Comparison of ENCODE assay signal across 11 cellular contexts in genomic region chr17:44360826-44361225, GRCh38. TPM values are rescaled to one million over a fixed set of nuclear protein-coding genes. Genes with fewer than 3 reads are reported as not detected.
DNase-seq lines count a peak whose midpoint lies in the region; ATAC-seq, FAIRE-seq and TF ChIP-seq lines count a peak whose summit lies in the region.
"Had no signal": no experiment of that assay in that cellular context is flagged by ENCODE, and none has a peak within 500 bp of the region (broad histone marks: within the 10 kb centered on the region; RNA-seq: fewer than 3 reads in every experiment).

No MANE protein-coding gene starts in this region.

- no peaks in the 10 kb centered on the region for H3K27me3 ChIP-seq in K562 (ENCODE audit: control insufficient read depth in 2 of 2, insufficient read depth in 2 of 2, low read length in 2 of 2)

- CTCF ChIA-PET in K562 (lab: Yijun Ruan, JAX; ENCODE audit: low intra/inter-chr PET ratio), result no interaction called here

- TF ChIP-seq RAD21 in K562 (CRISPR knock-in tag; conservative IDR thresholded peaks at IDR 0.05 in 1 of 2, IDR thresholded peaks at IDR 0.05 in 1 of 2), result no peak

- H3K27me3 Mint-ChIP-seq in HFFc6 (ENCODE audit: insufficient read depth), result peaks cover 12% of the 10 kb centered on the region
- H3K27me3 Mint-ChIP-seq in neural crest cell (ENCODE audit: low read depth), result peaks cover 13% of the 10 kb centered on the region

- no peak overlapping the region for H3K4me2 ChIP-seq in K562 (ENCODE audit: insufficient read depth, low read length)

- BruUV-seq in K562 (replicated peaks; lab: Mats Ljungman, UMichigan), result no TSS peak

- H3K4me1 ChIP-seq in K562 (replicated peaks in 1 of 2; ENCODE audit: control insufficient read depth in 2 of 2, insufficient read depth in 2 of 2, low read length in 2 of 2), result peaks cover 0 to 35% of the 10 kb centered on the region in 2 experiments; a peak in 3 of 5 replicates

- ATAC-seq in K562, result no peak
- no peak for ATAC-seq in stimulated activated effector memory CD8-positive, alpha-beta T cell treated with anti-CD3 and anti-CD28 coated beads, Interleukin-12 subunit alpha, Interleukin-12 subunit beta, amount 100 ng/mL, for 72 hours
- ATAC-seq: mucosa of descending colon had no signal

- H3K4me3 Mint-ChIP-seq in HFFc6 (no peak overlapping the region), neural crest cell (peak overlapping the region; percentile 78)
- no peak overlapping the region for H3K4me3 Mint-ChIP-seq in stimulated activated effector memory CD8-positive, alpha-beta T cell treated with anti-CD3 and anti-CD28 coated beads, Interleukin-12 subunit alpha, Interleukin-12 subunit beta, amount 100 ng/mL, for 72 hours

- H4K20me1 ChIP-seq in K562 (replicated peaks; ENCODE audit: control insufficient read depth, insufficient read depth, low read length), result peaks cover 9% of the 10 kb centered on the region

- in situ Hi-C loops in K562 (cut with MboI), result no loop called here

- H3K27ac Mint-ChIP-seq in HFFc6, result no peak overlapping the region
- H3K27ac Mint-ChIP-seq in neural crest cell (ENCODE audit: unreplicated experiment), result peak overlapping the region; percentile 43
- H3K27ac Mint-ChIP-seq in stimulated activated effector memory CD8-positive, alpha-beta T cell treated with anti-CD3 and anti-CD28 coated beads, Interleukin-12 subunit alpha, Interleukin-12 subunit beta, amount 100 ng/mL, for 72 hours, result no peak overlapping the region

- H3K27ac ChIP-seq in K562 (ENCODE audit: extremely low read depth, low read depth, low read length), result no peak overlapping the region

- no peaks in the 10 kb centered on the region for H3K9me1 ChIP-seq in K562 (ENCODE audit: control insufficient read depth, insufficient read depth, low read length)

- H3K9me3 ChIP-seq in K562 (replicated peaks; ENCODE audit: control insufficient read depth, insufficient read depth, low read depth, low read length), result no peaks in the 10 kb centered on the region
- H3K9me3 ChIP-seq: mucosa of descending colon had no signal

- intact Hi-C loops in K562 (cut with micrococcal nuclease), result no loop called here

- H3K9me3 Mint-ChIP-seq in HFFc6, result no peaks in the 10 kb centered on the region
- H3K9me3 Mint-ChIP-seq in neural crest cell, result no peaks in the 10 kb centered on the region
- no peaks in the 10 kb centered on the region for H3K9me3 Mint-ChIP-seq in stimulated activated effector memory CD8-positive, alpha-beta T cell treated with anti-CD3 and anti-CD28 coated beads, Interleukin-12 subunit alpha, Interleukin-12 subunit beta, amount 100 ng/mL, for 72 hours

- H3K36me3 Mint-ChIP-seq in HFFc6 (ENCODE audit: low read depth) (no peaks in the 10 kb centered on the region), neural crest cell (ENCODE audit: low read depth) (no peaks in the 10 kb centered on the region)
- H3K36me3 Mint-ChIP-seq in stimulated activated effector memory CD8-positive, alpha-beta T cell treated with anti-CD3 and anti-CD28 coated beads, Interleukin-12 subunit alpha, Interleukin-12 subunit beta, amount 100 ng/mL, for 72 hours, result no peaks in the 10 kb centered on the region

- POLR2A ChIA-PET in K562 (lab: Yijun Ruan, JAX), result interaction anchor here (0.6 to 2.4 kb wide), 3 partner anchors 9 to 147 kb away, joined by 3 to 15 read pairs (median 4); no protein-coding TSS in a partner anchor

- H3K9ac ChIP-seq in K562 (ENCODE audit: insufficient read depth in 1 of 2, low read depth in 2 of 2, low read length in 2 of 2), result no peak overlapping the region; a peak in 1 of 4 replicates

- peak; percentile 20 for DNase-seq in HFFc6
- DNase-seq in K562 (ENCODE audit: extremely low read depth in 1 of 4, low spot score in 3 of 4), result peak in 3 of 4 experiments; percentile 38 to 65 (median 58)
- no peak for DNase-seq in neural crest cell (ENCODE audit: low read depth, low spot score)
- DNase-seq in activated CD4-positive, alpha-beta T cell treated with anti-CD3 and anti-CD28 coated beads for 48 hours, result no peak
- no peak for DNase-seq in COLO829 (ENCODE audit: low spot score)
- no peak for DNase-seq in stimulated activated effector memory CD8-positive, alpha-beta T cell treated with anti-CD3 and anti-CD28 coated beads, Interleukin-12 subunit alpha, Interleukin-12 subunit beta, amount 100 ng/mL, for 72 hours (ENCODE audit: low spot score in 2 of 2)
- DNase-seq: foreskin melanocyte; MM.1S; mucosa of descending colon; OCI-M1; stimulated activated CD4-positive, alpha-beta T cell treated with anti-CD3 and anti-CD28 coated beads, Interleukin-4, amount 100 ng/mL, for 24 hours had no signal

- no peak overlapping the region for H2AFZ ChIP-seq in K562 (ENCODE audit: low read depth, low read length)

- H3K4me1 Mint-ChIP-seq in HFFc6 (ENCODE audit: low read depth) (peaks cover 14% of the 10 kb centered on the region; the same call in 1 of the 2 replicates), neural crest cell (peaks cover 18% of the 10 kb centered on the region)
- H3K4me1 Mint-ChIP-seq in stimulated activated effector memory CD8-positive, alpha-beta T cell treated with anti-CD3 and anti-CD28 coated beads, Interleukin-12 subunit alpha, Interleukin-12 subunit beta, amount 100 ng/mL, for 72 hours, result no peaks in the 10 kb centered on the region

- no peak for FAIRE-seq in K562 (lab: Jason Lieb, UNC)

- TF ChIP-seq POLR2A in K562 (conservative IDR thresholded peaks at IDR 0.05), result no peak

- no peaks in the 10 kb centered on the region for H3K36me3 ChIP-seq in K562 (ENCODE audit: control insufficient read depth, insufficient read depth, low read length)

- H3K4me3 ChIP-seq in K562, result no peak overlapping the region
- H3K4me3 ChIP-seq: mucosa of descending colon had no signal

- 20% methylated on average over 3 of the region's 5 CpGs for WGBS in K562 (ENCODE audit: insufficient coverage, low coverage, missing lambda C conversion rate)

- H3K79me2 ChIP-seq in K562 (ENCODE audit: control insufficient read depth, insufficient read depth, low read length), result no peaks in the 10 kb centered on the region

- no peak for TF ChIP-seq EP300 in K562 (IDR thresholded peaks at IDR 0.05; ENCODE audit: low read length)

- TF ChIP-seq CTCF in HFFc6 (IDR thresholded peaks at IDR 0.05) (no peak), K562 (IDR thresholded peaks at IDR 0.05 in 2 of 3, conservative IDR thresholded peaks at IDR 0.05 in 1 of 3; ENCODE audit: insufficient read depth in 2 of 3, low read depth in 1 of 3, low read length in 3 of 3) (no peak), neural crest cell (conservative IDR thresholded peaks at IDR 0.05) (no peak)

RNA-seq across cellular contexts. Expression of gene FAM171A2, which starts 2.8 kb away (rescaled TPM):
- 1 to 10 TPM; 1.6 to 1.9 (median 1.8) TPM for total RNA-seq in HFFc6 (2021; fragmentation: NEBNext Ultra II Directional; extraction: Animal tissue kit (Norgen Biotek cat#: 25700))
- 2.2 and 9.3 TPM in 2 replicates for total RNA-seq in K562 (2011; cell fraction: chromatin; rRNA removed; ENCODE audit: low replicate concordance)
- total RNA-seq in K562 (2011; cell fraction: nucleolus; rRNA removed), result 10.4 and 11.3 TPM in 2 replicates
- 6.5 and 7.2 TPM in 2 replicates for total RNA-seq in K562 (2011; cell fraction: nucleoplasm; rRNA removed)
- 7.3 and 10.2 TPM in 2 replicates for total RNA-seq in K562 (2014; rRNA removed)
- 0.44 and 0.54 TPM in 2 replicates for total RNA-seq in K562 (2014; rRNA removed; fragmentation: Illumina TruSeq; extraction: Trizol)
- 1.2 and 1.4 TPM in 2 replicates for total RNA-seq in K562 (2015; rRNA removed; fragmentation: Illumina TruSeq; extraction: Trizol)
- total RNA-seq in K562 (2021), result 7.0 and 8.6 TPM in 2 replicates
- polyA plus RNA-seq in K562 (2011; rRNA removed), result 2.5 and 5.2 TPM in 2 replicates
- 5.0 and 11.3 TPM in 2 replicates for polyA plus RNA-seq in K562 (2011; cell fraction: cytosol; rRNA removed)
- polyA plus RNA-seq in K562 (2011; cell fraction: nucleus; rRNA removed), result 7.6 and 9.3 TPM in 2 replicates
- 3.1 and 8.9 TPM in 2 replicates for polyA plus RNA-seq in K562 (2012)
- 1.2 and 2.4 TPM in 2 replicates for polyA plus RNA-seq in K562 (2014; fragmentation: Illumina TruSeq; extraction: Trizol)
- polyA plus RNA-seq in K562 (2014; fragmentation: Nextera tagmentation; extraction: Ambion mirVana), result under 1 TPM in 1 of 2 experiments, not detected in 1; 0.10 TPM
- polyA plus RNA-seq in K562 (2014; rRNA removed), result 4.5 and 5.7 TPM in 2 replicates
- polyA minus RNA-seq in K562 (2011; rRNA and poly(A)+ RNA removed), result 1.6 and 2.1 TPM in 2 replicates
- 2.9 and 4.5 TPM in 2 replicates for polyA minus RNA-seq in K562 (2011; cell fraction: cytosol; rRNA and poly(A)+ RNA removed)
- 1.6 and 3.9 TPM in 2 replicates for polyA minus RNA-seq in K562 (2011; cell fraction: nucleus; rRNA and poly(A)+ RNA removed)
- total RNA-seq in neural crest cell, result 50.6 and 51.9 TPM in 2 replicates

RNA-seq across cellular contexts. Expression of gene GRN, which starts 15.7 kb away (rescaled TPM):
- total RNA-seq in HFFc6 (2021; fragmentation: NEBNext Ultra II Directional; extraction: Animal tissue kit (Norgen Biotek cat#: 25700)), result 100 to 1,000 TPM; 186 to 249 (median 221) TPM
- total RNA-seq in K562 (2011; cell fraction: chromatin; rRNA removed; ENCODE audit: low replicate concordance), result 22.1 and 107 TPM in 2 replicates
- total RNA-seq in K562 (2011; cell fraction: nucleolus; rRNA removed), result 206 and 251 TPM in 2 replicates
- total RNA-seq in K562 (2011; cell fraction: nucleoplasm; rRNA removed), result 71.4 and 95.0 TPM in 2 replicates
- total RNA-seq in K562 (2014; rRNA removed) (51.0 and 69.9 TPM in 2 replicates), K562 (2014; rRNA removed; fragmentation: Illumina TruSeq; extraction: Trizol) (9.6 and 15.6 TPM in 2 replicates), K562 (2015; rRNA removed; fragmentation: Illumina TruSeq; extraction: Trizol) (20.7 and 21.4 TPM in 2 replicates), K562 (2021) (69.9 and 75.3 TPM in 2 replicates), neural crest cell (59.7 and 70.0 TPM in 2 replicates)
- polyA plus RNA-seq in K562 (2011; rRNA removed) (11.5 and 62.4 TPM in 2 replicates), K562 (2014; fragmentation: Illumina TruSeq; extraction: Trizol) (35.2 and 63.4 TPM in 2 replicates), K562 (2014; fragmentation: Nextera tagmentation; extraction: Ambion mirVana) (1 to 10 TPM; 5.4 to 5.9 TPM), K562 (2014; rRNA removed) (36.4 and 36.6 TPM in 2 replicates)
- polyA plus RNA-seq in K562 (2011; cell fraction: cytosol; rRNA removed), result 34.3 and 53.6 TPM in 2 replicates
- 101 and 122 TPM in 2 replicates for polyA plus RNA-seq in K562 (2011; cell fraction: nucleus; rRNA removed)
- 77.5 and 193 TPM in 2 replicates for polyA plus RNA-seq in K562 (2012)
- polyA minus RNA-seq in K562 (2011; rRNA and poly(A)+ RNA removed), result 6.6 and 12.3 TPM in 2 replicates
- 47.6 and 80.7 TPM in 2 replicates for polyA minus RNA-seq in K562 (2011; cell fraction: cytosol; rRNA and poly(A)+ RNA removed)
- polyA minus RNA-seq in K562 (2011; cell fraction: nucleus; rRNA and poly(A)+ RNA removed), result 31.0 and 38.4 TPM in 2 replicates

RNA-seq across cellular contexts. Expression of gene ITGA2B, which starts 28.6 kb away (rescaled TPM):
- total RNA-seq in HFFc6 (2021; fragmentation: NEBNext Ultra II Directional; extraction: Animal tissue kit (Norgen Biotek cat#: 25700)), result under 1 TPM in 2 of 6 experiments, not detected in 4; 0.18 to 0.19 TPM
- 22.8 and 48.7 TPM in 2 replicates for total RNA-seq in K562 (2011; cell fraction: chromatin; rRNA removed; ENCODE audit: low replicate concordance)
- 27.3 and 34.7 TPM in 2 replicates for total RNA-seq in K562 (2011; cell fraction: nucleolus; rRNA removed)
- total RNA-seq in K562 (2011; cell fraction: nucleoplasm; rRNA removed), result 19.9 and 22.4 TPM in 2 replicates
- total RNA-seq in K562 (2014; rRNA removed), result 8.8 and 14.2 TPM in 2 replicates
- 3.3 and 5.6 TPM in 2 replicates for total RNA-seq in K562 (2014; rRNA removed; fragmentation: Illumina TruSeq; extraction: Trizol)
- 4.8 and 5.2 TPM in 2 replicates for total RNA-seq in K562 (2015; rRNA removed; fragmentation: Illumina TruSeq; extraction: Trizol)
- 25.1 and 26.4 TPM in 2 replicates for total RNA-seq in K562 (2021)
- 3.5 and 9.4 TPM in 2 replicates for polyA plus RNA-seq in K562 (2011; rRNA removed)
- 4.3 and 5.3 TPM in 2 replicates for polyA plus RNA-seq in K562 (2011; cell fraction: cytosol; rRNA removed)
- polyA plus RNA-seq in K562 (2011; cell fraction: nucleus; rRNA removed), result 35.4 and 49.7 TPM in 2 replicates
- polyA plus RNA-seq in K562 (2012), result 16.0 and 29.7 TPM in 2 replicates
- polyA plus RNA-seq in K562 (2014; fragmentation: Illumina TruSeq; extraction: Trizol), result 7.9 and 10.1 TPM in 2 replicates
- polyA plus RNA-seq in K562 (2014; fragmentation: Nextera tagmentation; extraction: Ambion mirVana), result 1 to 10 TPM; 1.1 to 1.6 TPM
- 16.9 and 17.0 TPM in 2 replicates for polyA plus RNA-seq in K562 (2014; rRNA removed)
- 1.8 and 2.6 TPM in 2 replicates for polyA minus RNA-seq in K562 (2011; rRNA and poly(A)+ RNA removed)
- polyA minus RNA-seq in K562 (2011; cell fraction: cytosol; rRNA and poly(A)+ RNA removed), result 5.7 and 7.7 TPM in 2 replicates
- polyA minus RNA-seq in K562 (2011; cell fraction: nucleus; rRNA and poly(A)+ RNA removed), result 10.6 and 13.4 TPM in 2 replicates
- total RNA-seq in neural crest cell, result 7.3 and 8.1 TPM in 2 replicates

RNA-seq across cellular contexts. Expression of gene SLC25A39, which starts 36.2 kb away (rescaled TPM):
- total RNA-seq in HFFc6 (2021; fragmentation: NEBNext Ultra II Directional; extraction: Animal tissue kit (Norgen Biotek cat#: 25700)), result 100 to 1,000 TPM in 5 of 6 experiments, 10 to 100 TPM in 1; 94.8 to 116 (median 108) TPM
- total RNA-seq in K562 (2011; cell fraction: chromatin; rRNA removed; ENCODE audit: low replicate concordance), result 112 and 348 TPM in 2 replicates
- 328 and 401 TPM in 2 replicates for total RNA-seq in K562 (2011; cell fraction: nucleolus; rRNA removed)
- total RNA-seq in K562 (2011; cell fraction: nucleoplasm; rRNA removed), result 185 and 188 TPM in 2 replicates
- total RNA-seq in K562 (2014; rRNA removed) (228 and 316 TPM in 2 replicates), K562 (2014; rRNA removed; fragmentation: Illumina TruSeq; extraction: Trizol) (47.0 and 72.5 TPM in 2 replicates), K562 (2015; rRNA removed; fragmentation: Illumina TruSeq; extraction: Trizol) (139 and 140 TPM in 2 replicates), K562 (2021) (266 and 268 TPM in 2 replicates), neural crest cell (114 and 122 TPM in 2 replicates)
- polyA plus RNA-seq in K562 (2011; rRNA removed) (121 and 188 TPM in 2 replicates), K562 (2014; fragmentation: Illumina TruSeq; extraction: Trizol) (238 and 276 TPM in 2 replicates), K562 (2014; fragmentation: Nextera tagmentation; extraction: Ambion mirVana) (1 to 10 TPM; 4.8 to 6.3 TPM), K562 (2014; rRNA removed) (267 and 327 TPM in 2 replicates)
- 232 and 388 TPM in 2 replicates for polyA plus RNA-seq in K562 (2011; cell fraction: cytosol; rRNA removed)
- polyA plus RNA-seq in K562 (2011; cell fraction: nucleus; rRNA removed), result 426 and 555 TPM in 2 replicates
- 210 and 229 TPM in 2 replicates for polyA plus RNA-seq in K562 (2012)
- polyA minus RNA-seq in K562 (2011; rRNA and poly(A)+ RNA removed), result 34.0 and 42.0 TPM in 2 replicates
- polyA minus RNA-seq in K562 (2011; cell fraction: cytosol; rRNA and poly(A)+ RNA removed), result 75.4 and 108 TPM in 2 replicates
- polyA minus RNA-seq in K562 (2011; cell fraction: nucleus; rRNA and poly(A)+ RNA removed), result 85.0 and 95.6 TPM in 2 replicates

RNA-seq across cellular contexts. Expression of gene RUNDC3A, which starts 52.4 kb away (rescaled TPM):
- total RNA-seq in HFFc6 (2021; fragmentation: NEBNext Ultra II Directional; extraction: Animal tissue kit (Norgen Biotek cat#: 25700)), result under 1 TPM in 1 of 6 experiments, not detected in 5; 0.17 TPM
- total RNA-seq in K562 (2011; cell fraction: chromatin; rRNA removed; ENCODE audit: low replicate concordance), result 0.23 TPM in 1 of 2 replicates, not detected in the other
- 0.17 TPM in 1 of 2 replicates, not detected in the other for total RNA-seq in K562 (2011; cell fraction: nucleolus; rRNA removed)
- not detected in 2 replicates for total RNA-seq in K562 (2011; cell fraction: nucleoplasm; rRNA removed)
- total RNA-seq in K562 (2014; rRNA removed) (not detected in 2 replicates), K562 (2014; rRNA removed; fragmentation: Illumina TruSeq; extraction: Trizol) (not detected in 2 replicates), K562 (2015; rRNA removed; fragmentation: Illumina TruSeq; extraction: Trizol) (not detected in 2 replicates), K562 (2021) (not detected in 2 replicates), neural crest cell (8.7 and 12.9 TPM in 2 replicates)
- polyA plus RNA-seq in K562 (2011; rRNA removed) (0.05 TPM in 1 of 2 replicates, not detected in the other), K562 (2014; fragmentation: Illumina TruSeq; extraction: Trizol) (not detected in 2 replicates), K562 (2014; fragmentation: Nextera tagmentation; extraction: Ambion mirVana) (not detected), K562 (2014; rRNA removed) (not detected in 2 replicates)
- polyA plus RNA-seq in K562 (2011; cell fraction: cytosol; rRNA removed), result 0.07 and 0.49 TPM in 2 replicates
- 0.11 and 0.24 TPM in 2 replicates for polyA plus RNA-seq in K562 (2011; cell fraction: nucleus; rRNA removed)
- polyA plus RNA-seq in K562 (2012), result 0.10 and 0.36 TPM in 2 replicates
- 0.32 TPM in 1 of 2 replicates, not detected in the other for polyA minus RNA-seq in K562 (2011; rRNA and poly(A)+ RNA removed)
- polyA minus RNA-seq in K562 (2011; cell fraction: cytosol; rRNA and poly(A)+ RNA removed), result not detected in 2 replicates
- polyA minus RNA-seq in K562 (2011; cell fraction: nucleus; rRNA and poly(A)+ RNA removed), result not detected in 2 replicates

Comparison
In these comparisons a context has a peak if more than half of its experiments do, and no peak if none do; other contexts are left out.
1. DNase-seq: peak in HFFc6 (single experiment) and K562 (3 of 4); none in neural crest cell (single experiment), activated CD4-positive, alpha-beta T cell treated with anti-CD3 and anti-CD28 coated beads for 48 hours (single experiment), COLO829 (single experiment) and stimulated activated effector memory CD8-positive, alpha-beta T cell treated with anti-CD3 and anti-CD28 coated beads, Interleukin-12 subunit alpha, Interleukin-12 subunit beta, amount 100 ng/mL, for 72 hours (0 of 2).